ENCODE assay signal across 1 cellular context in the genomic region with DNA sequence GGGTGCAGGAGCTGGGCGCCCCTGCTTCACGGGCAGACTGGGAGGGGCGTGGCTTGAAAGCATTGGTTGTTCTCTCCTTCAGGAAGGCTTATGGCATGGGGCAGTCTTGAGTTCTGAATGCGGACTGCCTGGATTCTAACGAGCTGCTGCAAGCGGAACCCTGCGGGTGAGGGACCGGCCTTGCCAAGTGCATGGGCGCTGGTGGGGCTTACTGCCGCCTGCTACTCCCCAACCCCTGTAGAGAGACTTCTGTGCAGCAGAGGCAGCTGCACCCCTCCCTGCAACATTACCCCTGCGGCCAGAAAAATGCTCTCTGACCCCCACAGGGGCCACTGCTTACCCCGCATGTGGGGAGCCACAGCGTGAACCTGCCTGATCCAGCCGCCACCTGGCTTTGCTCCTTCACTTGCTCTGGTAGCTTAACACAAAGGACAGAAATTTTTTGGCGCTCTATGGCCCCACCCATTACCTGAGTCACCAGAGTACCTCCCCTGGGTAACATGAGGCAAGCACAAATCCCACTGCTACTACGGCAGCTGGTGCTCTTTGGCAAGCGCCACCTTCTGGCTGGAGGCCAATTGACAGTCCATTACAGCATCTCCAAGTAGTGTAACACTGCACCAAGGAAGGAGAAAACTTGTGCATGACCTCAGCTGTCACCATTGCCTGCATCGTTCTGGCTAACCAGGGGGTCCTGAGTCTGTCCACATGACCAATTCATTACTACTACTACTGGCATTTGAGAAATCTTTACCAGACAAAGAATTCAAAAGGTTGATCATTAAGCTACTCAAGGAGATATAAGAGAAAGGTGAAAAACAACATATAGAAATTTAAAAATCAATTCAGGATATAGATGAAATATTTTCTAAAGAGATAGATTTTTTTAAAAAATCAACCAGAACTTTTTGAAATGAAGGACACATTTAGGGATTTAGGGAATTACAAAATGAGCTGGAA.
A peak's percentile ranks its signal among the peaks of the same experiment; 100 is the strongest.
TF ChIP-seq lines count a peak whose summit lies in the region.

No MANE protein-coding gene starts in this region.

TF ChIP-seq in GM12878, 131 proteins besides CTCF, POLR2A, EP300 and RAD21 (continued from another document and continues in another):
- TF ChIP-seq, protein P1, sequence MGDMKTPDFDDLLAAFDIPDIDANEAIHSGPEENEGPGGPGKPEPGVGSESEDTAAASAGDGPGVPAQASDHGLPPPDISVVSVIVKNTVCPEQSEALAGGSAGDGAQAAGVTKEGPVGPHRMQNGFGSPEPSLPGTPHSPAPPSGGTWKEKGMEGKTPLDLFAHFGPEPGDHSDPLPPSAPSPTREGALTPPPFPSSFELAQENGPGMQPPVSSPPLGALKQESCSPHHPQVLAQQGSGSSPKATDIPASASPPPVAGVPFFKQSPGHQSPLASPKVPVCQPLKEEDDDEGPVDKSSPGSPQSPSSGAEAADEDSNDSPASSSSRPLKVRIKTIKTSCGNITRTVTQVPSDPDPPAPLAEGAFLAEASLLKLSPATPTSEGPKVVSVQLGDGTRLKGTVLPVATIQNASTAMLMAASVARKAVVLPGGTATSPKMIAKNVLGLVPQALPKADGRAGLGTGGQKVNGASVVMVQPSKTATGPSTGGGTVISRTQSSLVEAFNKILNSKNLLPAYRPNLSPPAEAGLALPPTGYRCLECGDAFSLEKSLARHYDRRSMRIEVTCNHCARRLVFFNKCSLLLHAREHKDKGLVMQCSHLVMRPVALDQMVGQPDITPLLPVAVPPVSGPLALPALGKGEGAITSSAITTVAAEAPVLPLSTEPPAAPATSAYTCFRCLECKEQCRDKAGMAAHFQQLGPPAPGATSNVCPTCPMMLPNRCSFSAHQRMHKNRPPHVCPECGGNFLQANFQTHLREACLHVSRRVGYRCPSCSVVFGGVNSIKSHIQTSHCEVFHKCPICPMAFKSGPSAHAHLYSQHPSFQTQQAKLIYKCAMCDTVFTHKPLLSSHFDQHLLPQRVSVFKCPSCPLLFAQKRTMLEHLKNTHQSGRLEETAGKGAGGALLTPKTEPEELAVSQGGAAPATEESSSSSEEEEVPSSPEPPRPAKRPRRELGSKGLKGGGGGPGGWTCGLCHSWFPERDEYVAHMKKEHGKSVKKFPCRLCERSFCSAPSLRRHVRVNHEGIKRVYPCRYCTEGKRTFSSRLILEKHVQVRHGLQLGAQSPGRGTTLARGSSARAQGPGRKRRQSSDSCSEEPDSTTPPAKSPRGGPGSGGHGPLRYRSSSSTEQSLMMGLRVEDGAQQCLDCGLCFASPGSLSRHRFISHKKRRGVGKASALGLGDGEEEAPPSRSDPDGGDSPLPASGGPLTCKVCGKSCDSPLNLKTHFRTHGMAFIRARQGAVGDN (IDR thresholded peaks at IDR 0.05) = no peak
- peak; percentile 78; the same call in 1 of the 2 replicates for TF ChIP-seq SMARCA5 (IDR thresholded peaks at IDR 0.05)
- no peak for TF ChIP-seq SUZ12 (IDR thresholded peaks at IDR 0.05; ENCODE audit: unreplicated experiment)
- TF ChIP-seq, protein P2, sequence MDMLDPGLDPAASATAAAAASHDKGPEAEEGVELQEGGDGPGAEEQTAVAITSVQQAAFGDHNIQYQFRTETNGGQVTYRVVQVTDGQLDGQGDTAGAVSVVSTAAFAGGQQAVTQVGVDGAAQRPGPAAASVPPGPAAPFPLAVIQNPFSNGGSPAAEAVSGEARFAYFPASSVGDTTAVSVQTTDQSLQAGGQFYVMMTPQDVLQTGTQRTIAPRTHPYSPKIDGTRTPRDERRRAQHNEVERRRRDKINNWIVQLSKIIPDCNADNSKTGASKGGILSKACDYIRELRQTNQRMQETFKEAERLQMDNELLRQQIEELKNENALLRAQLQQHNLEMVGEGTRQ (IDR thresholded peaks at IDR 0.05; ENCODE audit: borderline replicate concordance, low read depth, low read length) = no peak
- TF ChIP-seq, protein P3, sequence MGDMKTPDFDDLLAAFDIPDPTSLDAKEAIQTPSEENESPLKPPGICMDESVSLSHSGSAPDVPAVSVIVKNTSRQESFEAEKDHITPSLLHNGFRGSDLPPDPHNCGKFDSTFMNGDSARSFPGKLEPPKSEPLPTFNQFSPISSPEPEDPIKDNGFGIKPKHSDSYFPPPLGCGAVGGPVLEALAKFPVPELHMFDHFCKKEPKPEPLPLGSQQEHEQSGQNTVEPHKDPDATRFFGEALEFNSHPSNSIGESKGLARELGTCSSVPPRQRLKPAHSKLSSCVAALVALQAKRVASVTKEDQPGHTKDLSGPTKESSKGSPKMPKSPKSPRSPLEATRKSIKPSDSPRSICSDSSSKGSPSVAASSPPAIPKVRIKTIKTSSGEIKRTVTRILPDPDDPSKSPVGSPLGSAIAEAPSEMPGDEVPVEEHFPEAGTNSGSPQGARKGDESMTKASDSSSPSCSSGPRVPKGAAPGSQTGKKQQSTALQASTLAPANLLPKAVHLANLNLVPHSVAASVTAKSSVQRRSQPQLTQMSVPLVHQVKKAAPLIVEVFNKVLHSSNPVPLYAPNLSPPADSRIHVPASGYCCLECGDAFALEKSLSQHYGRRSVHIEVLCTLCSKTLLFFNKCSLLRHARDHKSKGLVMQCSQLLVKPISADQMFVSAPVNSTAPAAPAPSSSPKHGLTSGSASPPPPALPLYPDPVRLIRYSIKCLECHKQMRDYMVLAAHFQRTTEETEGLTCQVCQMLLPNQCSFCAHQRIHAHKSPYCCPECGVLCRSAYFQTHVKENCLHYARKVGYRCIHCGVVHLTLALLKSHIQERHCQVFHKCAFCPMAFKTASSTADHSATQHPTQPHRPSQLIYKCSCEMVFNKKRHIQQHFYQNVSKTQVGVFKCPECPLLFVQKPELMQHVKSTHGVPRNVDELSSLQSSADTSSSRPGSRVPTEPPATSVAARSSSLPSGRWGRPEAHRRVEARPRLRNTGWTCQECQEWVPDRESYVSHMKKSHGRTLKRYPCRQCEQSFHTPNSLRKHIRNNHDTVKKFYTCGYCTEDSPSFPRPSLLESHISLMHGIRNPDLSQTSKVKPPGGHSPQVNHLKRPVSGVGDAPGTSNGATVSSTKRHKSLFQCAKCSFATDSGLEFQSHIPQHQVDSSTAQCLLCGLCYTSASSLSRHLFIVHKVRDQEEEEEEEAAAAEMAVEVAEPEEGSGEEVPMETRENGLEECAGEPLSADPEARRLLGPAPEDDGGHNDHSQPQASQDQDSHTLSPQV (IDR thresholded peaks at IDR 0.05) = no peak
- TF ChIP-seq, protein P4, sequence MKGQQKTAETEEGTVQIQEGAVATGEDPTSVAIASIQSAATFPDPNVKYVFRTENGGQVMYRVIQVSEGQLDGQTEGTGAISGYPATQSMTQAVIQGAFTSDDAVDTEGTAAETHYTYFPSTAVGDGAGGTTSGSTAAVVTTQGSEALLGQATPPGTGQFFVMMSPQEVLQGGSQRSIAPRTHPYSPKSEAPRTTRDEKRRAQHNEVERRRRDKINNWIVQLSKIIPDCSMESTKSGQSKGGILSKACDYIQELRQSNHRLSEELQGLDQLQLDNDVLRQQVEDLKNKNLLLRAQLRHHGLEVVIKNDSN (IDR thresholded peaks at IDR 0.05; ENCODE audit: borderline replicate concordance, extremely low read length, insufficient read depth, low read depth, low read length) = no peak
- TF ChIP-seq HDAC6 (IDR thresholded peaks at IDR 0.05; ENCODE audit: unreplicated experiment) = no peak
- no peak for TF ChIP-seq RCOR1 (conservative IDR thresholded peaks at IDR 0.05; ENCODE audit: low read depth, low read length)
- TF ChIP-seq TAF1 (IDR thresholded peaks at IDR 0.05; ENCODE audit: borderline replicate concordance, low read depth, low read length) = peak; percentile 90; the same call in 1 of the 2 replicates
- TF ChIP-seq POLR2AphosphoS5 (IDR thresholded peaks at IDR 0.05; ENCODE audit: low read length) = peak; percentile 82
- TF ChIP-seq TCF3 (IDR thresholded peaks at IDR 0.05; ENCODE audit: borderline replicate concordance, insufficient read depth, low read depth, low read length) = 0 out of 2 replicates have a peak, but pooled peaks have one; percentile 50
- TF ChIP-seq RB1 (IDR thresholded peaks at IDR 0.05; ENCODE audit: borderline replicate concordance) = 0 out of 2 replicates have a peak, but pooled peaks have one; percentile 65
- TF ChIP-seq WRNIP1 (IDR thresholded peaks at IDR 0.05; ENCODE audit: borderline replicate concordance, low read depth, low read length) = no peak
- TF ChIP-seq, protein P5, sequence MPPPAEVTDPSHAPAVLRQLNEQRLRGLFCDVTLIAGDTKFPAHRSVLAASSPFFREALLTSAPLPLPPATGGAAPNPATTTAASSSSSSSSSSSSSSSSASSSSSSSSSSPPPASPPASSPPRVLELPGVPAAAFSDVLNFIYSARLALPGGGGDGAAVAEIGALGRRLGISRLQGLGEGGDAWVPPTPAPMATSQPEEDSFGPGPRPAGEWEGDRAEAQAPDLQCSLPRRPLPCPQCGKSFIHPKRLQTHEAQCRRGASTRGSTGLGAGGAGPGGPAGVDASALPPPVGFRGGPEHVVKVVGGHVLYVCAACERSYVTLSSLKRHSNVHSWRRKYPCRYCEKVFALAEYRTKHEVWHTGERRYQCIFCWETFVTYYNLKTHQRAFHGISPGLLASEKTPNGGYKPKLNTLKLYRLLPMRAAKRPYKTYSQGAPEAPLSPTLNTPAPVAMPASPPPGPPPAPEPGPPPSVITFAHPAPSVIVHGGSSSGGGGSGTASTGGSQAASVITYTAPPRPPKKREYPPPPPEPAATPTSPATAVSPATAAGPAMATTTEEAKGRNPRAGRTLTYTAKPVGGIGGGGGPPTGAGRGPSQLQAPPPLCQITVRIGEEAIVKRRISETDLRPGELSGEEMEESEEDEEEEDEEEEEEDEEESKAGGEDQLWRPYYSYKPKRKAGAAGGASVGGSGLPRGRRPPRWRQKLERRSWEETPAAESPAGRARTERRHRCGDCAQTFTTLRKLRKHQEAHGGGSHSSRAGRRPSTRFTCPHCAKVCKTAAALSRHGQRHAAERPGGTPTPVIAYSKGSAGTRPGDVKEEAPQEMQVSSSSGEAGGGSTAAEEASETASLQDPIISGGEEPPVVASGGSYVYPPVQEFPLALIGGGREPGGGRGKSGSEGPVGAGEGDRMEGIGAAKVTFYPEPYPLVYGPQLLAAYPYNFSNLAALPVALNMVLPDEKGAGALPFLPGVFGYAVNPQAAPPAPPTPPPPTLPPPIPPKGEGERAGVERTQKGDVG (CRISPR knock-in tag; IDR thresholded peaks at IDR 0.05) = no peak
- no peak for TF ChIP-seq MYB (IDR thresholded peaks at IDR 0.05; ENCODE audit: borderline replicate concordance, low read depth, low read length)
- no peak for TF ChIP-seq SREBF1 (IDR thresholded peaks at IDR 0.05; ENCODE audit: low read length)
- peak; percentile 68; the same call in 1 of the 2 replicates for TF ChIP-seq MXI1 (IDR thresholded peaks at IDR 0.05; ENCODE audit: low read depth, low read length)
- no peak for TF ChIP-seq ZBED1 (IDR thresholded peaks at IDR 0.05; ENCODE audit: borderline replicate concordance)
- no peak for TF ChIP-seq ZSCAN29 (IDR thresholded peaks at IDR 0.05)
- TF ChIP-seq, protein P6, sequence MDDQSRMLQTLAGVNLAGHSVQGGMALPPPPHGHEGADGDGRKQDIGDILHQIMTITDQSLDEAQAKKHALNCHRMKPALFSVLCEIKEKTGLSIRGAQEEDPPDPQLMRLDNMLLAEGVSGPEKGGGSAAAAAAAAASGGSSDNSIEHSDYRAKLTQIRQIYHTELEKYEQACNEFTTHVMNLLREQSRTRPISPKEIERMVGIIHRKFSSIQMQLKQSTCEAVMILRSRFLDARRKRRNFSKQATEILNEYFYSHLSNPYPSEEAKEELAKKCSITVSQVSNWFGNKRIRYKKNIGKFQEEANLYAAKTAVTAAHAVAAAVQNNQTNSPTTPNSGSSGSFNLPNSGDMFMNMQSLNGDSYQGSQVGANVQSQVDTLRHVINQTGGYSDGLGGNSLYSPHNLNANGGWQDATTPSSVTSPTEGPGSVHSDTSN (IDR thresholded peaks at IDR 0.05; ENCODE audit: insufficient replicate concordance, low read depth, low read length) = no peak
- TF ChIP-seq ZNF217 (IDR thresholded peaks at IDR 0.05) = no peak
- peak; percentile 56 for TF ChIP-seq ATF7 (IDR thresholded peaks at IDR 0.05; ENCODE audit: low read depth)
- TF ChIP-seq, protein P7, sequence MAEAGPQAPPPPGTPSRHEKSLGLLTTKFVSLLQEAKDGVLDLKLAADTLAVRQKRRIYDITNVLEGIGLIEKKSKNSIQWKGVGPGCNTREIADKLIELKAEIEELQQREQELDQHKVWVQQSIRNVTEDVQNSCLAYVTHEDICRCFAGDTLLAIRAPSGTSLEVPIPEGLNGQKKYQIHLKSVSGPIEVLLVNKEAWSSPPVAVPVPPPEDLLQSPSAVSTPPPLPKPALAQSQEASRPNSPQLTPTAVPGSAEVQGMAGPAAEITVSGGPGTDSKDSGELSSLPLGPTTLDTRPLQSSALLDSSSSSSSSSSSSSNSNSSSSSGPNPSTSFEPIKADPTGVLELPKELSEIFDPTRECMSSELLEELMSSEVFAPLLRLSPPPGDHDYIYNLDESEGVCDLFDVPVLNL (IDR thresholded peaks at IDR 0.05; ENCODE audit: low read depth, low read length) = no peak
- TF ChIP-seq SPI1 (IDR thresholded peaks at IDR 0.05; ENCODE audit: borderline replicate concordance, insufficient read depth, low read depth, low read length) = no peak
- peak; percentile 87; the same call in 1 of the 2 replicates for TF ChIP-seq PML (IDR thresholded peaks at IDR 0.05; ENCODE audit: low read length)
- TF ChIP-seq ZNF622 (IDR thresholded peaks at IDR 0.05) = no peak
- TF ChIP-seq SRF (IDR thresholded peaks at IDR 0.05; ENCODE audit: low read depth in 2 of 2, low read length in 2 of 2) = no peak
- TF ChIP-seq IKZF1 (conservative IDR thresholded peaks at IDR 0.05) = 0 out of 2 replicates have a peak, but pooled peaks have one; percentile 13
- no peak for TF ChIP-seq ESRRA (IDR thresholded peaks at IDR 0.05; ENCODE audit: low read length)
- TF ChIP-seq MEF2A (IDR thresholded peaks at IDR 0.05; ENCODE audit: insufficient read depth, low read depth, low read length) = no peak
- TF ChIP-seq GATAD2B (conservative IDR thresholded peaks at IDR 0.05; ENCODE audit: low read depth) = no peak
- peak; percentile 66 for TF ChIP-seq SMAD5 (IDR thresholded peaks at IDR 0.05; ENCODE audit: low read depth)
- no peak for TF ChIP-seq CHD2 (IDR thresholded peaks at IDR 0.05; ENCODE audit: borderline replicate concordance, low read depth, low read length)
- TF ChIP-seq CREM (IDR thresholded peaks at IDR 0.05; ENCODE audit: low read depth) = peak; percentile 64; the same call in 1 of the 2 replicates
- no peak for TF ChIP-seq HDGF (IDR thresholded peaks at IDR 0.05)
- TF ChIP-seq, protein P8, sequence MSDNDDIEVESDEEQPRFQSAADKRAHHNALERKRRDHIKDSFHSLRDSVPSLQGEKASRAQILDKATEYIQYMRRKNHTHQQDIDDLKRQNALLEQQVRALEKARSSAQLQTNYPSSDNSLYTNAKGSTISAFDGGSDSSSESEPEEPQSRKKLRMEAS (IDR thresholded peaks at IDR 0.05; ENCODE audit: low read depth, low read length) = peak; percentile 25; the same call in 1 of the 2 replicates
- no peak for TF ChIP-seq PAX8 (IDR thresholded peaks at IDR 0.05)
- TF ChIP-seq SIX5 (IDR thresholded peaks at IDR 0.05; ENCODE audit: low read depth, low read length, severe bottlenecking) = no peak
- TF ChIP-seq ETV6 (conservative IDR thresholded peaks at IDR 0.05 in 1 of 2, IDR thresholded peaks at IDR 0.05 in 1 of 2; ENCODE audit: borderline replicate concordance in 1 of 2, low read depth in 1 of 2) = no peak
- TF ChIP-seq ASH2L (IDR thresholded peaks at IDR 0.05; ENCODE audit: borderline replicate concordance, low read depth) = no peak
- TF ChIP-seq ZZZ3 (IDR thresholded peaks at IDR 0.05; ENCODE audit: control insufficient read depth, insufficient read length, low read depth) = no peak
- no peak for TF ChIP-seq FOS (IDR thresholded peaks at IDR 0.05; ENCODE audit: borderline replicate concordance, extremely low read depth, insufficient read length)
